ENCODE assay signal across 1 cellular context in the genomic region with DNA sequence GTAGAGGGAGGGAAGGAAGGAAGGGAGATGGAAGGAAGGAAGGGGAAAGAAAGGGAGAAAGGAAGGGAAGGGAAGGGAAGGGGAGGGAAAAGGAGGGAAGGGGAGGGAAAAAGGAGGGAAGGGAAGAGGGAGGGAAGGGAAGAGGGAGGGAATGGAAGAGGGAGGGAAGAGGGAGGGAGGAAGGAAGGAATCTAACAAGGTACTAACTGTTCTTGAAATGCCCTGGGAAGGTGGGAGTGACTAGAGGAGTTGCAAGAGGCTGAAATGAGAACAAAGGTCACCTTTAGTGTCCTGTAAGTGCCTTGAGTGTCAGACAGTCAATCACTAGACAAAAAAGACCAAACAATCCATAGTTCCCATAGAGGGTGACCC.
TF ChIP-seq lines count a peak whose summit lies in the region.

No MANE protein-coding gene starts in this region.

TF ChIP-seq in K562, 482 proteins besides CTCF, POLR2A, EP300 and RAD21 (continued from another document):
- TF ChIP-seq NONO (IDR thresholded peaks at IDR 0.05; ENCODE audit: low read depth in 2 of 2, low read length in 1 of 2) (no peak), ZEB2 (IDR thresholded peaks at IDR 0.05) (0 out of 2 replicates have a peak, but pooled peaks have one; percentile 36), MEIS2 (IDR thresholded peaks at IDR 0.05; ENCODE audit: partially characterized antibody) (peak; percentile 36), NFRKB (IDR thresholded peaks at IDR 0.05; ENCODE audit: low read depth) (peak; percentile 46; the same call in 1 of the 2 replicates), ZNF253 (CRISPR knock-in tag; conservative IDR thresholded peaks at IDR 0.05) (no peak), PRMT5 (CRISPR knock-in tag; IDR thresholded peaks at IDR 0.05) (no peak), BCOR (IDR thresholded peaks at IDR 0.05) (0 out of 2 replicates have a peak, but pooled peaks have one; percentile 5), ZNF444 (CRISPR knock-in tag; IDR thresholded peaks at IDR 0.05) (no peak), CEBPG (CRISPR knock-in tag; IDR thresholded peaks at IDR 0.05) (peak; percentile 90), CEBPG (tag; conservative IDR thresholded peaks at IDR 0.05 in 1 of 2, IDR thresholded peaks at IDR 0.05 in 1 of 2) (peak in 1 of 2 experiments; percentile 56; a peak in 1 of 4 replicates), RBM34 (IDR thresholded peaks at IDR 0.05; ENCODE audit: borderline replicate concordance, insufficient read depth, low read length) (no peak), ZBED1 (IDR thresholded peaks at IDR 0.05) (no peak), ZNF589 (CRISPR knock-in tag; IDR thresholded peaks at IDR 0.05; ENCODE audit: low read depth) (no peak; the same call in 1 of the 2 replicates), SMARCE1 (IDR thresholded peaks at IDR 0.05) (peak; percentile 32; the same call in 1 of the 2 replicates), CC2D1A (IDR thresholded peaks at IDR 0.05) (peak; percentile 57; the same call in 1 of the 2 replicates), GTF2E2 (tag; IDR thresholded peaks at IDR 0.05) (no peak)
- TF ChIP-seq, protein P1, sequence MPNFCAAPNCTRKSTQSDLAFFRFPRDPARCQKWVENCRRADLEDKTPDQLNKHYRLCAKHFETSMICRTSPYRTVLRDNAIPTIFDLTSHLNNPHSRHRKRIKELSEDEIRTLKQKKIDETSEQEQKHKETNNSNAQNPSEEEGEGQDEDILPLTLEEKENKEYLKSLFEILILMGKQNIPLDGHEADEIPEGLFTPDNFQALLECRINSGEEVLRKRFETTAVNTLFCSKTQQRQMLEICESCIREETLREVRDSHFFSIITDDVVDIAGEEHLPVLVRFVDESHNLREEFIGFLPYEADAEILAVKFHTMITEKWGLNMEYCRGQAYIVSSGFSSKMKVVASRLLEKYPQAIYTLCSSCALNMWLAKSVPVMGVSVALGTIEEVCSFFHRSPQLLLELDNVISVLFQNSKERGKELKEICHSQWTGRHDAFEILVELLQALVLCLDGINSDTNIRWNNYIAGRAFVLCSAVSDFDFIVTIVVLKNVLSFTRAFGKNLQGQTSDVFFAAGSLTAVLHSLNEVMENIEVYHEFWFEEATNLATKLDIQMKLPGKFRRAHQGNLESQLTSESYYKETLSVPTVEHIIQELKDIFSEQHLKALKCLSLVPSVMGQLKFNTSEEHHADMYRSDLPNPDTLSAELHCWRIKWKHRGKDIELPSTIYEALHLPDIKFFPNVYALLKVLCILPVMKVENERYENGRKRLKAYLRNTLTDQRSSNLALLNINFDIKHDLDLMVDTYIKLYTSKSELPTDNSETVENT (CRISPR knock-in tag; IDR thresholded peaks at IDR 0.05) = no peak
- TF ChIP-seq, protein P2, sequence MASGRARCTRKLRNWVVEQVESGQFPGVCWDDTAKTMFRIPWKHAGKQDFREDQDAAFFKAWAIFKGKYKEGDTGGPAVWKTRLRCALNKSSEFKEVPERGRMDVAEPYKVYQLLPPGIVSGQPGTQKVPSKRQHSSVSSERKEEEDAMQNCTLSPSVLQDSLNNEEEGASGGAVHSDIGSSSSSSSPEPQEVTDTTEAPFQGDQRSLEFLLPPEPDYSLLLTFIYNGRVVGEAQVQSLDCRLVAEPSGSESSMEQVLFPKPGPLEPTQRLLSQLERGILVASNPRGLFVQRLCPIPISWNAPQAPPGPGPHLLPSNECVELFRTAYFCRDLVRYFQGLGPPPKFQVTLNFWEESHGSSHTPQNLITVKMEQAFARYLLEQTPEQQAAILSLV (tag; IDR thresholded peaks at IDR 0.05) = no peak
- TF ChIP-seq, protein P3, sequence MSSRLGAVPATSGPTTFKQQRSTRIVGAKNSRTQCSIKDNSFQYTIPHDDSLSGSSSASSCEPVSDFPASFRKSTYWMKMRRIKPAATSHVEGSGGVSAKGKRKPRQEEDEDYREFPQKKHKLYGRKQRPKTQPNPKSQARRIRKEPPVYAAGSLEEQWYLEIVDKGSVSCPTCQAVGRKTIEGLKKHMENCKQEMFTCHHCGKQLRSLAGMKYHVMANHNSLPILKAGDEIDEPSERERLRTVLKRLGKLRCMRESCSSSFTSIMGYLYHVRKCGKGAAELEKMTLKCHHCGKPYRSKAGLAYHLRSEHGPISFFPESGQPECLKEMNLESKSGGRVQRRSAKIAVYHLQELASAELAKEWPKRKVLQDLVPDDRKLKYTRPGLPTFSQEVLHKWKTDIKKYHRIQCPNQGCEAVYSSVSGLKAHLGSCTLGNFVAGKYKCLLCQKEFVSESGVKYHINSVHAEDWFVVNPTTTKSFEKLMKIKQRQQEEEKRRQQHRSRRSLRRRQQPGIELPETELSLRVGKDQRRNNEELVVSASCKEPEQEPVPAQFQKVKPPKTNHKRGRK (tag; IDR thresholded peaks at IDR 0.05) = peak; percentile 99
